In genomic region chr2:239739206-239739605, GRCh38 we compare ENCODE assay signal across 28 cellular contexts.
"Had no signal": no experiment of that assay in that cellular context is flagged by ENCODE, and none has a peak within 500 bp of the region (broad histone marks: within the 10 kb centered on the region; RNA-seq: fewer than 3 reads in every experiment).

No MANE protein-coding gene starts in this region.

- H3K4me3 ChIP-seq: ovary, prostate gland, right atrium auricular region, right lobe of liver, skin epidermis, smooth muscle cell, spleen, stomach, thoracic aorta, thyroid gland, tibial nerve, upper lobe of left lung, vagina had no signal

- DNase-seq: naive B cell; naive thymus-derived CD8-positive, alpha-beta T cell; nephron progenitor cell; nucleus accumbens; ovary; retina; spleen; stimulated activated CD4-positive, alpha-beta T cell treated with anti-CD3 and anti-CD28 coated beads, Interleukin-12 subunit alpha, Interleukin-12 subunit beta, amount 100 ng/mL, for 4 hours; stimulated activated CD4-positive, alpha-beta T cell treated with anti-CD3 and anti-CD28 coated beads, Interleukin-1b, Interleukin-23, amount 100 ng/mL, for 48 hours; stimulated activated CD4-positive, alpha-beta T cell treated with anti-CD3 and anti-CD28 coated beads, Interleukin-4, amount 100 ng/mL, for 1 hour; stimulated activated naive B cell treated with anti-CD40 and anti-IgM and Interleukin-4, amounts not matched to agents 10 μg/mL and 1 μg/mL and 100 μg/mL, for 72 hours; stimulated activated naive CD4-positive, alpha-beta T cell treated with Interleukin-2 at 50 U/mL for 16 hours; stomach; thyroid gland; trophoblast cell had no signal

- H3K9me3 ChIP-seq: ovary, prostate gland, right atrium auricular region, right lobe of liver, thoracic aorta, thyroid gland, upper lobe of left lung, vagina had no signal

- ATAC-seq: naive thymus-derived CD8-positive, alpha-beta T cell; natural killer cell treated with Interleukin-12 subunit alpha and Interleukin-12 subunit beta and Interleukin-15 and Interleukin-18, amount 100 ng/mL, for 72 hours; right lobe of liver; stimulated activated effector memory CD8-positive, alpha-beta T cell treated with anti-CD3 and anti-CD28 coated beads, Interleukin-12 subunit alpha, Interleukin-12 subunit beta, amount 100 ng/mL, for 72 hours; stimulated activated naive B cell treated with anti-CD40 and anti-IgM and Interleukin-4, amounts not matched to agents 10 μg/mL and 1 μg/mL and 100 μg/mL, for 72 hours had no signal

- H3K36me3 ChIP-seq: neutrophil, ovary, prostate gland, right atrium auricular region, right lobe of liver, spleen, stomach, thoracic aorta, thyroid gland, tibial nerve, upper lobe of left lung, vagina had no signal

- H3K27me3 ChIP-seq: ovary, right atrium auricular region, right lobe of liver, thyroid gland, tibial nerve, upper lobe of left lung, vagina had no signal

- H3K4me1 ChIP-seq: parathyroid adenoma, prostate gland, right atrium auricular region, right lobe of liver, spleen, stomach, thyroid gland, upper lobe of left lung, vagina had no signal

- H3K27ac ChIP-seq: neutrophil, ovary, parathyroid adenoma, prostate gland, right atrium auricular region, right lobe of liver, skin epidermis, spleen, stomach, thoracic aorta, thyroid gland, tibial nerve, upper lobe of left lung, vagina had no signal

- H3K9ac ChIP-seq: parathyroid adenoma had no signal
